17 cellular contexts compared by ENCODE assay signal in genomic region chr2:5021148-5021547, GRCh38.
DNase-seq lines count a peak whose midpoint lies in the region; ATAC-seq and TF ChIP-seq lines count a peak whose summit lies in the region.
"Had no signal": no experiment of that assay in that cellular context is flagged by ENCODE, and none has a peak within 500 bp of the region (broad histone marks: within the 10 kb centered on the region; RNA-seq: fewer than 3 reads in every experiment).

No MANE protein-coding gene starts in this region.

- CTCF ChIA-PET in RWPE1 (lab: Yijun Ruan, JAX): no interaction called here

- POLR2A ChIA-PET in RWPE1 (lab: Yijun Ruan, JAX; ENCODE audit: low non-redundant PET): no interaction called here

- no peak overlapping the region for H3K27ac ChIP-seq in RWPE1
- H3K27ac ChIP-seq: coronary artery, PC-9, SJSA1, tibial artery had no signal

- TF ChIP-seq CTCF in RWPE1 (conservative IDR thresholded peaks at IDR 0.05; ENCODE audit: low read depth): no peak

- no peak for ATAC-seq in HG02870 (IDR thresholded peaks at IDR 0.05; ENCODE audit: unreplicated experiment)
- ATAC-seq in GM18873 (IDR thresholded peaks at IDR 0.05; ENCODE audit: low FRiP score, unreplicated experiment): no peak
- no peak for ATAC-seq in GM19023 (IDR thresholded peaks at IDR 0.05; ENCODE audit: unreplicated experiment)
- ATAC-seq: naive thymus-derived CD8-positive, alpha-beta T cell had no signal

- DNase-seq in NCI-H1105 treated with DMSO at 0.1 percent for 48 hours (lab: John Stamatoyannopoulos, UW) (peak; percentile 14), NCI-H1105 (lab: John Stamatoyannopoulos, UW) (no peak), NCI-H1930 (lab: John Stamatoyannopoulos, UW) (peak; percentile 17 to 41), RWPE1 (ENCODE audit: low spot score) (peak; percentile 16), kidney tubule cell (ENCODE audit: low spot score) (peak; percentile 26)
- DNase-seq: activated CD8-positive, alpha-beta memory T cell treated with anti-CD3 and anti-CD28 coated beads for 24 hours; activated T-cell treated with anti-CD3 and anti-CD28 coated beads, Interleukin-2, amount 50 U/mL, for 24 hours; naive thymus-derived CD8-positive, alpha-beta T cell; NCI-H2029 treated with DMSO at 0.1 percent for 48 hours; NCI-H774; PC-9; tibial artery had no signal
